23 cellular contexts compared by ENCODE assay signal in genomic region chr4:13694256-13694655, GRCh38.
A peak's percentile ranks its signal among the peaks of the same experiment; 100 is the strongest.
DNase-seq lines count a peak whose midpoint lies in the region; ATAC-seq, FAIRE-seq and TF ChIP-seq lines count a peak whose summit lies in the region.
"Had no signal": no experiment of that assay in that cellular context is flagged by ENCODE, and none has a peak within 500 bp of the region (broad histone marks: within the 10 kb centered on the region; RNA-seq: fewer than 3 reads in every experiment).

No MANE protein-coding gene starts in this region.

- no peak overlapping the region for H3K9ac ChIP-seq in liver (ENCODE audit: low read depth in 1 of 2, low read length in 2 of 2)
- H3K9ac ChIP-seq in HepG2 (ENCODE audit: insufficient read depth, low read depth, low read length): no peak overlapping the region
- H3K9ac ChIP-seq: GM23248 had no signal

- no peak overlapping the region for H2AFZ ChIP-seq in HepG2 (ENCODE audit: low read length)
- H2AFZ ChIP-seq: GM23248 had no signal

- no peaks in the 10 kb centered on the region for H3K27me3 Mint-ChIP-seq in Caco-2 (ENCODE audit: insufficient read depth, unreplicated experiment)

- H3K27me3 ChIP-seq in liver (ENCODE audit: control insufficient read depth in 4 of 4, insufficient read depth in 4 of 4, low read length in 3 of 4): no peaks in the 10 kb centered on the region
- no peaks in the 10 kb centered on the region for H3K27me3 ChIP-seq in HepG2 (ENCODE audit: control insufficient read depth in 1 of 2, insufficient read depth in 2 of 2, low read length in 2 of 2)
- no peaks in the 10 kb centered on the region for H3K27me3 ChIP-seq in Caco-2 (replicated peaks; ENCODE audit: control insufficient read depth, insufficient read depth, low read length)

- 18% methylated on average over 1 of the region's 1 CpG for WGBS in liver
- 8% methylated on average over 1 of the region's 1 CpG for WGBS in HepG2 (ENCODE audit: low lambda C conversion rate)

- POLR2A ChIA-PET in HepG2 (lab: Yijun Ruan, JAX) (no interaction called here), Caco-2 (lab: Charles Lee) (no interaction called here)

- TF ChIP-seq CTCF in liver (IDR thresholded peaks at IDR 0.05; ENCODE audit: low read depth, low read length, missing input control) (no peak), HepG2 (CRISPR knock-in tag; IDR thresholded peaks at IDR 0.05) (no peak), Caco-2 (IDR thresholded peaks at IDR 0.05; ENCODE audit: insufficient read depth in 1 of 2, low read depth in 1 of 2, low read length in 1 of 2, severe bottlenecking in 1 of 2, unreplicated experiment in 1 of 2) (no peak)

- intact Hi-C loops in HepG2 (cut with micrococcal nuclease; ENCODE audit: unreplicated experiment): no loop called here
- intact Hi-C loops in left ventricle myocardium superior (cut with micrococcal nuclease): no loop called here
- intact Hi-C loops in Caco-2 (cut with micrococcal nuclease; ENCODE audit: unreplicated experiment): no loop called here

- no peak overlapping the region for H3K4me2 ChIP-seq in HepG2 (ENCODE audit: low read depth, low read length)

- H3K27ac ChIP-seq in liver (ENCODE audit: low read depth in 1 of 2, low read length in 2 of 2): peak overlapping the region; percentile 38 to 57
- H3K27ac ChIP-seq in HepG2 (ENCODE audit: extremely low read length, insufficient read depth, low read length): no peak overlapping the region
- H3K27ac ChIP-seq: GM23248, RWPE1, SK-N-MC had no signal

- H3K9me3 ChIP-seq in liver (ENCODE audit: control insufficient read depth in 4 of 4, low read length in 3 of 4) (peaks cover 2 to 7% (median 4%) of the 10 kb centered on the region in 4 donors), HepG2 (ENCODE audit: low read length) (peaks cover 22% of the 10 kb centered on the region), Caco-2 (no peaks in the 10 kb centered on the region)

- no peak for ATAC-seq in HepG2
- ATAC-seq in left ventricle myocardium superior: peak; percentile 96

- H3K36me3 Mint-ChIP-seq in Caco-2 (ENCODE audit: insufficient read depth, unreplicated experiment): no peaks in the 10 kb centered on the region
- H3K36me3 Mint-ChIP-seq: CD4-positive, alpha-beta memory T cell had no signal

- TF ChIP-seq POLR2A in HepG2 (IDR thresholded peaks at IDR 0.05; ENCODE audit: insufficient read depth in 1 of 2, low read depth in 2 of 2, low read length in 2 of 2): no peak

- H3K36me3 ChIP-seq in liver (ENCODE audit: control insufficient read depth in 4 of 4, insufficient read depth in 3 of 4, low read depth in 1 of 4, low read length in 3 of 4): no peaks in the 10 kb centered on the region
- H3K36me3 ChIP-seq in HepG2 (replicated peaks in 1 of 2; ENCODE audit: control insufficient read depth in 1 of 2, insufficient read depth in 2 of 2, low read length in 2 of 2): no peaks in the 10 kb centered on the region
- no peaks in the 10 kb centered on the region for H3K36me3 ChIP-seq in Caco-2 (ENCODE audit: control insufficient read depth, insufficient read depth, low read length)

- no peaks in the 10 kb centered on the region for H3K79me2 ChIP-seq in HepG2 (ENCODE audit: insufficient read depth, low read length)

- TF ChIP-seq RAD21 in liver (IDR thresholded peaks at IDR 0.05): peak in 1 of 2 donors; percentile 11
- TF ChIP-seq RAD21 in HepG2 (CRISPR knock-in tag; IDR thresholded peaks at IDR 0.05): no peak

- H3K4me1 ChIP-seq in liver (ENCODE audit: control insufficient read depth in 4 of 4, insufficient read depth in 4 of 4, low read length in 3 of 4) (peaks cover 2 to 31% (median 12%) of the 10 kb centered on the region in 4 donors), HepG2 (ENCODE audit: insufficient read depth, low read length) (no peaks in the 10 kb centered on the region), Caco-2 (no peaks in the 10 kb centered on the region)

- in situ Hi-C loops in HepG2 (cut with HindIII; ENCODE audit: extremely low pct_ligation_motif_present, low pct_unique_long_range_greater_than_20kb): no loop called here

- CTCF ChIA-PET in HepG2 (lab: Yijun Ruan, JAX; ENCODE audit: low intra/inter-chr PET ratio, low total read pairs) (no interaction called here), Caco-2 (lab: Charles Lee) (no interaction called here)

- H3K4me3 Mint-ChIP-seq in Caco-2 (ENCODE audit: unreplicated experiment): no peak overlapping the region
- H3K4me3 Mint-ChIP-seq: CD4-positive, alpha-beta memory T cell had no signal

- no peak overlapping the region for H3K27ac Mint-ChIP-seq in Caco-2 (ENCODE audit: unreplicated experiment)
- H3K27ac Mint-ChIP-seq: CD4-positive, alpha-beta memory T cell had no signal

- H3K9me3 Mint-ChIP-seq in Caco-2 (ENCODE audit: unreplicated experiment): peaks cover 17% of the 10 kb centered on the region

- TF ChIP-seq EP300 in HepG2 (IDR thresholded peaks at IDR 0.05; ENCODE audit: low read depth in 2 of 2, low read length in 2 of 2) (no peak), HepG2 (CRISPR knock-in tag; IDR thresholded peaks at IDR 0.05; ENCODE audit: borderline replicate concordance) (no peak)

- no peaks in the 10 kb centered on the region for H3K4me1 Mint-ChIP-seq in Caco-2 (ENCODE audit: low read depth, unreplicated experiment)
- H3K4me1 Mint-ChIP-seq: CD4-positive, alpha-beta memory T cell had no signal

- H4K20me1 ChIP-seq in HepG2 (ENCODE audit: insufficient read depth, low read length): no peaks in the 10 kb centered on the region

- BruUV-seq in HepG2 (replicated peaks; lab: Mats Ljungman, UMichigan): no TSS peak
- BruUV-seq in Caco-2 (replicated peaks; lab: Mats Ljungman, UMichigan): no TSS peak

- no peak overlapping the region for H3K4me3 ChIP-seq in liver (ENCODE audit: low read depth in 1 of 3, low read length in 3 of 3)
- no peak overlapping the region for H3K4me3 ChIP-seq in HepG2 (replicated peaks in 1 of 3; ENCODE audit: insufficient read depth in 1 of 3, low read depth in 2 of 3, low read length in 3 of 3)
- H3K4me3 ChIP-seq in Caco-2 (ENCODE audit: low read depth, low read length): no peak overlapping the region
- H3K4me3 ChIP-seq: GM23248, SK-N-MC had no signal

- DNase-seq in HepG2 (ENCODE audit: low spot score): no peak
- no peak for DNase-seq in left ventricle myocardium superior
- DNase-seq in mucosa of gallbladder (ENCODE audit: low spot score): peak; percentile 18
- no peak for DNase-seq in UCSD-AML1 (lab: John Stamatoyannopoulos, UW; ENCODE audit: unreplicated experiment)
- no peak for DNase-seq in Caco-2
- no peak for DNase-seq in AG08395 (ENCODE audit: low spot score)
- DNase-seq: C1 segment of cervical spinal cord; CD4-positive, alpha-beta memory T cell; COR-L47; GM23248; H7; KBM-7; NCI-H1048; NCI-H1417; NCI-H1694; NCI-H2029 treated with DMSO at 0.1 percent for 48 hours; NCI-H526 treated with DMSO at 0.1 percent for 48 hours; SIG-M5 had no signal

- FAIRE-seq in HepG2 (lab: Jason Lieb, UNC): no peak
- FAIRE-seq: G401.6, HTR-8/SVneo had no signal

TF ChIP-seq in liver, 16 proteins besides CTCF, POLR2A, EP300 and RAD21 (continues in another document):
- TF ChIP-seq RXRA (IDR thresholded peaks at IDR 0.05) (peak in 1 of 2 donors; percentile 53), JUND (IDR thresholded peaks at IDR 0.05) (peak in 1 of 2 donors; percentile 33), HNF4A (conservative IDR thresholded peaks at IDR 0.05) (peak in 1 of 2 donors; percentile 35)

TF ChIP-seq in HepG2, 621 proteins besides CTCF, POLR2A, EP300 and RAD21:
- TF ChIP-seq TSC22D2 (CRISPR knock-in tag; IDR thresholded peaks at IDR 0.05; ENCODE audit: borderline replicate concordance): no peak
- no peak for TF ChIP-seq ZNF441 (CRISPR knock-in tag; IDR thresholded peaks at IDR 0.05; ENCODE audit: borderline replicate concordance)
